In the genomic region with DNA sequence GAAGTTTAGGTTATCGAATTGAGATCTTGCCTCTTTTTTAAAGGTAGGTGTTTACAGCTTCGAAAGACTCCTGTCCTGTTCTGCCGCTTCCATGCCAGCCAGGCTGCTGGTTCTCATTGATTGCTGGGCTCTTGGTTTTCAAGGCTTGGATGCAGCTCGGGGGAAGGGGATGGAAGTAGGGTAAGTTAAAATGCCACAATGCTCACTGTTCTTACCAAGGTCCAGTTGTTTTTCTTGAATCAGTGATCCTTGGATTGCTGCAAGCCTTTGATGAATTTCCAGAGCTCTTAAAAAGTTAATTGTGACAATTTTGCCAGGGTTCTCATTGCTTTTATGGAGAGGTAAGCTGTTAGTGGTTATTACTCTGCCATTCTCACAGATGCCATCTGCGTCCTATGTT, we compare ENCODE assay signal across 19 cellular contexts.
DNase-seq lines count a peak whose midpoint lies in the region; ATAC-seq and TF ChIP-seq lines count a peak whose summit lies in the region.
"Had no signal": no experiment of that assay in that cellular context is flagged by ENCODE, and none has a peak within 500 bp of the region (broad histone marks: within the 10 kb centered on the region; RNA-seq: fewer than 3 reads in every experiment).

No MANE protein-coding gene starts in this region.

- CTCF ChIA-PET in HEK293 (lab: Yijun Ruan, JAX) = no interaction called here

- DNase-seq in T-helper 2 cell treated with Interferon-gamma antibody and Interleukin-4, amounts not matched to agents 5 μg/mL and 100 μg/mL, for 36 hours (ENCODE audit: low spot score) = no peak
- no peak for DNase-seq in T-helper 2 cell
- DNase-seq in MM.1S = no peak
- DNase-seq in nephron progenitor cell = no peak
- DNase-seq in ACHN = no peak
- DNase-seq in NCI-H82 (lab: John Stamatoyannopoulos, UW) = no peak
- DNase-seq: 8988T; AML-193; Caco-2; Calu3; CD4-positive, alpha-beta T cell; CD8-positive, alpha-beta T cell; DMS79 treated with DMSO at 0.1 percent for 48 hours; GF-D8 had no signal

- TF ChIP-seq CTCF in HEK293 (tag by site-specific recombination; IDR thresholded peaks at IDR 0.05) = no peak
- TF ChIP-seq CTCF in MM.1S (IDR thresholded peaks at IDR 0.05; ENCODE audit: low read length) = no peak
- TF ChIP-seq CTCF in nephron progenitor cell (IDR thresholded peaks at IDR 0.05) = no peak

- in situ Hi-C loops in ACHN (cut with HindIII; ENCODE audit: low pct_ligation_motif_present, low pct_unique_long_range_greater_than_20kb, low sequenced_read_pairs) = no loop called here

- H3K36me3 ChIP-seq in HEK293 (ENCODE audit: control insufficient read depth in 2 of 2, insufficient read depth in 1 of 2, low read length in 2 of 2) (no peaks in the 10 kb centered on the region), MM.1S (replicated peaks; ENCODE audit: insufficient read depth, low read length) (no peaks in the 10 kb centered on the region)

- H3K36me3 Mint-ChIP-seq in T-helper 2 cell treated with Interferon-gamma antibody and Interleukin-4, amounts not matched to agents 5 μg/mL and 100 μg/mL, for 36 hours (ENCODE audit: low read depth) = no peaks in the 10 kb centered on the region
- no peaks in the 10 kb centered on the region for H3K36me3 Mint-ChIP-seq in nephron progenitor cell (ENCODE audit: low read depth)
- H3K36me3 Mint-ChIP-seq: CD8-positive, alpha-beta T cell had no signal

- H3K27me3 ChIP-seq in MM.1S (replicated peaks; ENCODE audit: insufficient read depth, low read length) = no peaks in the 10 kb centered on the region
- H3K27me3 ChIP-seq: BLaER1 treated with 17β-estradiol and CSF1 and Interleukin-3, amounts not matched to agents 10 nM and 100 nM had no signal

- no peaks in the 10 kb centered on the region for H3K9me2 ChIP-seq in MM.1S (replicated peaks; ENCODE audit: insufficient read depth, low read length)

- POLR2A ChIA-PET in HEK293 (lab: Yijun Ruan, JAX) = no interaction called here

- no peaks in the 10 kb centered on the region for H3K27me3 Mint-ChIP-seq in T-helper 2 cell treated with Interferon-gamma antibody and Interleukin-4, amounts not matched to agents 5 μg/mL and 100 μg/mL, for 36 hours (ENCODE audit: low read depth)
- H3K27me3 Mint-ChIP-seq in nephron progenitor cell (ENCODE audit: low read depth, poor library complexity) = peaks cover 3% of the 10 kb centered on the region
- H3K27me3 Mint-ChIP-seq: CD4-positive, alpha-beta T cell had no signal

- no peaks in the 10 kb centered on the region for H4K20me1 ChIP-seq in MM.1S (ENCODE audit: insufficient read depth, low read length)

- no peak for ATAC-seq in GM21619 (IDR thresholded peaks at IDR 0.05; ENCODE audit: unreplicated experiment)
- ATAC-seq: CD8-positive, alpha-beta T cell had no signal

- H3K9ac ChIP-seq in MM.1S (ENCODE audit: low read length) = peak overlapping the region; percentile 5; the same call in 1 of the 2 replicates
- H3K9ac ChIP-seq: BLaER1 treated with 17β-estradiol and CSF1 and Interleukin-3, amounts not matched to agents 10 nM and 100 nM had no signal

- H3K9me3 Mint-ChIP-seq in T-helper 2 cell treated with Interferon-gamma antibody and Interleukin-4, amounts not matched to agents 5 μg/mL and 100 μg/mL, for 36 hours = no peaks in the 10 kb centered on the region
- H3K9me3 Mint-ChIP-seq in nephron progenitor cell = peaks cover 11% of the 10 kb centered on the region

- H3K4me1 Mint-ChIP-seq in T-helper 2 cell treated with Interferon-gamma antibody and Interleukin-4, amounts not matched to agents 5 μg/mL and 100 μg/mL, for 36 hours (ENCODE audit: low read depth) = peaks cover 10% of the 10 kb centered on the region
- H3K4me1 Mint-ChIP-seq in nephron progenitor cell = no peaks in the 10 kb centered on the region
- H3K4me1 Mint-ChIP-seq: B cell had no signal

- H3K27ac ChIP-seq in HEK293 (ENCODE audit: extremely low read depth, low read depth, low read length) (no peak overlapping the region), MM.1S (ENCODE audit: low read length) (peak overlapping the region; percentile 29; the same call in 1 of the 2 replicates)
- H3K27ac ChIP-seq: BLaER1 treated with 17β-estradiol and CSF1 and Interleukin-3, amounts not matched to agents 10 nM and 100 nM; C4-2B had no signal

- H3K9me3 ChIP-seq in HEK293 (ENCODE audit: control insufficient read depth, insufficient read depth, low read depth, low read length) (no peaks in the 10 kb centered on the region), MM.1S (replicated peaks; ENCODE audit: insufficient read depth, low read length) (no peaks in the 10 kb centered on the region)
- H3K9me3 ChIP-seq: Caco-2 had no signal

- peak overlapping the region; percentile 50 for H3K27ac Mint-ChIP-seq in T-helper 2 cell treated with Interferon-gamma antibody and Interleukin-4, amounts not matched to agents 5 μg/mL and 100 μg/mL, for 36 hours
- peak overlapping the region; percentile 34 for H3K27ac Mint-ChIP-seq in nephron progenitor cell
- H3K27ac Mint-ChIP-seq: B cell; CD4-positive, alpha-beta T cell; CD8-positive, alpha-beta T cell had no signal

- no peaks in the 10 kb centered on the region for H3F3A ChIP-seq in MM.1S (ENCODE audit: insufficient read depth, low read length)

- no peak overlapping the region for H3K4me3 ChIP-seq in HEK293 (ENCODE audit: low read depth, low read length)
- peak overlapping the region; percentile 5; the same call in 1 of the 2 replicates for H3K4me3 ChIP-seq in MM.1S (ENCODE audit: low read length)
- H3K4me3 ChIP-seq: BLaER1 treated with 17β-estradiol and CSF1 and Interleukin-3, amounts not matched to agents 10 nM and 100 nM had no signal

- H3K79me2 ChIP-seq in MM.1S (ENCODE audit: low read length) = no peaks in the 10 kb centered on the region

- no peak overlapping the region for H2AFZ ChIP-seq in MM.1S (ENCODE audit: low read length)

- no peak overlapping the region for H3K4me3 Mint-ChIP-seq in T-helper 2 cell treated with Interferon-gamma antibody and Interleukin-4, amounts not matched to agents 5 μg/mL and 100 μg/mL, for 36 hours
- no peak overlapping the region for H3K4me3 Mint-ChIP-seq in nephron progenitor cell
- H3K4me3 Mint-ChIP-seq: B cell; CD4-positive, alpha-beta T cell; CD8-positive, alpha-beta T cell had no signal

- H3K4me1 ChIP-seq in HEK293 (ENCODE audit: control insufficient read depth, insufficient read depth, low read length) (no peaks in the 10 kb centered on the region), MM.1S (ENCODE audit: low read length) (peaks cover 12% of the 10 kb centered on the region; the same call in 1 of the 2 replicates)
- H3K4me1 ChIP-seq: Caco-2 had no signal

- H3K4me2 ChIP-seq in MM.1S (ENCODE audit: low read depth, low read length) = peak overlapping the region; percentile 36

TF ChIP-seq in HEK293, 187 proteins besides CTCF, POLR2A, EP300 and RAD21:
- TF ChIP-seq ZNF830 (tag by site-specific recombination; IDR thresholded peaks at IDR 0.05; ENCODE audit: low read depth) (no peak), ZNF292 (tag by site-specific recombination; IDR thresholded peaks at IDR 0.05; ENCODE audit: borderline replicate concordance, low read depth) (no peak), ZNF677 (tag by site-specific recombination; IDR thresholded peaks at IDR 0.05) (peak; percentile 99), ZNF416 (tag by site-specific recombination; IDR thresholded peaks at IDR 0.05) (no peak)
- TF ChIP-seq, protein P1, sequence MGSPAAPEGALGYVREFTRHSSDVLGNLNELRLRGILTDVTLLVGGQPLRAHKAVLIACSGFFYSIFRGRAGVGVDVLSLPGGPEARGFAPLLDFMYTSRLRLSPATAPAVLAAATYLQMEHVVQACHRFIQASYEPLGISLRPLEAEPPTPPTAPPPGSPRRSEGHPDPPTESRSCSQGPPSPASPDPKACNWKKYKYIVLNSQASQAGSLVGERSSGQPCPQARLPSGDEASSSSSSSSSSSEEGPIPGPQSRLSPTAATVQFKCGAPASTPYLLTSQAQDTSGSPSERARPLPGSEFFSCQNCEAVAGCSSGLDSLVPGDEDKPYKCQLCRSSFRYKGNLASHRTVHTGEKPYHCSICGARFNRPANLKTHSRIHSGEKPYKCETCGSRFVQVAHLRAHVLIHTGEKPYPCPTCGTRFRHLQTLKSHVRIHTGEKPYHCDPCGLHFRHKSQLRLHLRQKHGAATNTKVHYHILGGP (tag by site-specific recombination; IDR thresholded peaks at IDR 0.05) = no peak
